ENCODE assay signal across 8 cellular contexts in the genomic region with DNA sequence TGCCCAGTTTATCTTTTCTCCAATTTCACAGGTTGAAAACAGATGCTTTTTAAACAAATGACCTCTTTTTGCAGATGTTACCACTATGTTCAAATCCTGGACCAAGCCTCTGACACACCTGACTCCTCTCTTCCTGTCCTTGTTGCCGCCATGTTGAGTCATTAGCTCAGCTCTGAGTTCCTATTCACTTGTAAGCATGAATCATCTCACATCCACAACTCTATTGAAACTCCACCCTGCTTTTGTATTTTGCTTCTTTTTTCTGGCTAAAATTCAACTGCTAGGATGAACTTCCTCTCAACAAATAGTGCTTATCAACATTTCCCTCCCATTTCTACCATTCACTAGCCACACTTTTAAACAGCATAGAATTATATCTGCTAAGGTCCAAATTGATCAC. TPM values are rescaled to one million over a fixed set of nuclear protein-coding genes. Genes with fewer than 3 reads are reported as not detected.
A peak's percentile ranks its signal among the peaks of the same experiment; 100 is the strongest.
DNase-seq lines count a peak whose midpoint lies in the region; ATAC-seq and TF ChIP-seq lines count a peak whose summit lies in the region.

No MANE protein-coding gene starts in this region.

- no peak overlapping the region for H3K4ac ChIP-seq in mesenchymal stem cell (ENCODE audit: low read depth in 1 of 2, low read length in 2 of 2)

- H2BK5ac ChIP-seq in mesenchymal stem cell (ENCODE audit: low read depth, low read length, poor library complexity, severe bottlenecking) = no peak overlapping the region

- TF ChIP-seq CTCF in Panc1 (IDR thresholded peaks at IDR 0.05) (no peak), body of pancreas (IDR thresholded peaks at IDR 0.05) (no peak)

- H4K91ac ChIP-seq in mesenchymal stem cell (ENCODE audit: low read length) = no peak overlapping the region

- H2AFZ ChIP-seq in mesenchymal stem cell (ENCODE audit: low read depth, low read length) = no peak overlapping the region

- H3K4me1 ChIP-seq in Panc1 (ENCODE audit: control insufficient read depth, insufficient read depth, low read length) (peaks cover 19% of the 10 kb centered on the region), body of pancreas (peaks cover 48% of the 10 kb centered on the region), mesenchymal stem cell (ENCODE audit: control insufficient read depth, insufficient read depth, low read depth, low read length) (peaks cover 18% of the 10 kb centered on the region)

- DNase-seq in Caki2 (ENCODE audit: low read depth) = peak; percentile 70
- no peak for DNase-seq in Panc1 (ENCODE audit: low read depth, low spot score)
- DNase-seq in body of pancreas = peak in 1 of 4 donors; percentile 25
- DNase-seq in mesenchymal stem cell = peak; percentile 73
- DNase-seq in NCI-H1048 (lab: John Stamatoyannopoulos, UW) = no peak
- DNase-seq in DMS114 treated with DMSO at 0.1 percent for 48 hours (lab: John Stamatoyannopoulos, UW; ENCODE audit: unreplicated experiment) = no peak
- DNase-seq in cortex of kidney (lab: John Stamatoyannopoulos, UW) = no peak

- no peak overlapping the region for H4K8ac ChIP-seq in mesenchymal stem cell (ENCODE audit: low read length)

- intact Hi-C loops in Panc1 (cut with micrococcal nuclease; ENCODE audit: unreplicated experiment) = no loop called here
- intact Hi-C loops in body of pancreas (cut with DNase I) = no loop called here

- no peak overlapping the region for H3K18ac ChIP-seq in mesenchymal stem cell (ENCODE audit: low read depth in 1 of 2, low read length in 2 of 2)

- peak overlapping the region; percentile 46 for H3K27ac ChIP-seq in Panc1 (ENCODE audit: low read length)
- H3K27ac ChIP-seq in body of pancreas = peak overlapping the region; percentile 51 to 99 (median 76)
- peak overlapping the region; percentile 79 for H3K27ac ChIP-seq in mesenchymal stem cell (ENCODE audit: low read length, poor library complexity, severe bottlenecking)
- H3K27ac ChIP-seq in temporal lobe (ENCODE audit: low read depth, low read length) = peak overlapping the region; percentile 40

- H3K4me3 ChIP-seq in Panc1 (ENCODE audit: low read depth in 2 of 2, low read length in 2 of 2) = peak overlapping the region in 1 of 2 experiments; percentile 21; a peak in 1 of 4 replicates
- H3K4me3 ChIP-seq in body of pancreas = no peak overlapping the region
- H3K4me3 ChIP-seq in mesenchymal stem cell (ENCODE audit: insufficient read depth in 1 of 2, low read depth in 1 of 2, low read length in 2 of 2) = peak overlapping the region in 1 of 2 experiments; percentile 30

- H2AK5ac ChIP-seq in mesenchymal stem cell (ENCODE audit: low read length, severe bottlenecking) = peak overlapping the region; percentile 47

- POLR2A ChIA-PET in Panc1 (lab: Charles Lee) = no interaction called here

- no peaks in the 10 kb centered on the region; the same call in 1 of the 2 replicates for H3K36me3 ChIP-seq in Panc1 (ENCODE audit: control insufficient read depth, insufficient read depth, low read length)
- H3K36me3 ChIP-seq in body of pancreas (replicated peaks in 1 of 2; ENCODE audit: insufficient read depth in 1 of 2, low read depth in 2 of 2) = peaks cover 0 to 3% of the 10 kb centered on the region in 2 donors
- peaks cover 0 to 39% of the 10 kb centered on the region in 2 experiments for H3K36me3 ChIP-seq in mesenchymal stem cell (ENCODE audit: control insufficient read depth in 1 of 2, insufficient read depth in 2 of 2, low read depth in 1 of 2, low read length in 2 of 2)

- ATAC-seq in Panc1 = no peak
- ATAC-seq in body of pancreas = no peak

- H3K4me2 ChIP-seq in mesenchymal stem cell (ENCODE audit: low read length, poor library complexity, severe bottlenecking) = peak overlapping the region; percentile 12

- no TSS peak for BruUV-seq in Panc1 (replicated peaks; lab: Mats Ljungman, UMichigan)

- 67 to 71% methylated on average over 1 of the region's 1 CpG for WGBS in body of pancreas, 2 donors
- WGBS in mesenchymal stem cell = 2% methylated on average over 1 of the region's 1 CpG

- no peak overlapping the region for H3K23ac ChIP-seq in mesenchymal stem cell (ENCODE audit: low read length in 2 of 2)

- H2BK15ac ChIP-seq in mesenchymal stem cell (ENCODE audit: low read depth, poor library complexity, severe bottlenecking) = no peak overlapping the region

- CTCF ChIA-PET in Panc1 (lab: Charles Lee) = no interaction called here

- H3K27me3 ChIP-seq in Panc1 (ENCODE audit: control insufficient read depth, insufficient read depth, low read length) (no peaks in the 10 kb centered on the region), body of pancreas (no peaks in the 10 kb centered on the region), mesenchymal stem cell (ENCODE audit: control insufficient read depth in 1 of 2, insufficient read depth in 1 of 2, low read length in 2 of 2) (no peaks in the 10 kb centered on the region)

- H3K14ac ChIP-seq in mesenchymal stem cell (ENCODE audit: low read length in 2 of 2) = no peak overlapping the region

- H3K9me3 ChIP-seq in Panc1 (ENCODE audit: control insufficient read depth, insufficient read depth, low read depth, low read length) (no peaks in the 10 kb centered on the region), body of pancreas (no peaks in the 10 kb centered on the region), mesenchymal stem cell (ENCODE audit: control insufficient read depth, low read length) (no peaks in the 10 kb centered on the region)

- H2BK12ac ChIP-seq in mesenchymal stem cell (ENCODE audit: low read length in 2 of 2) = no peak overlapping the region

- H3K9ac ChIP-seq in mesenchymal stem cell (ENCODE audit: low read length) = peak overlapping the region; percentile 66

- in situ Hi-C loops in Caki2 (cut with HindIII; ENCODE audit: low pct_unique_long_range_greater_than_20kb, low sequenced_read_pairs) = no loop called here
- in situ Hi-C loops in Panc1 (cut with HindIII; ENCODE audit: low pct_unique_long_range_greater_than_20kb, low sequenced_read_pairs) = no loop called here

- peaks cover 7% of the 10 kb centered on the region for H3K79me1 ChIP-seq in mesenchymal stem cell (replicated peaks; ENCODE audit: low read length, poor library complexity, severe bottlenecking)

- no peak for TF ChIP-seq POLR2A in body of pancreas (IDR thresholded peaks at IDR 0.05)

- no peak overlapping the region for H2BK120ac ChIP-seq in mesenchymal stem cell (ENCODE audit: low read depth, low read length)

RNA-seq across cellular contexts. Expression of a gene that starts 4.1 kb away (rescaled TPM):
- total RNA-seq in Caki2 (2014; rRNA removed; shearing (Covaris generic); ENCODE audit: low replicate concordance) = 88.1 and 113 TPM in 2 replicates
- total RNA-seq in Panc1 (2021; ENCODE audit: unreplicated experiment) (35.1 TPM), body of pancreas (10 to 100 TPM; 20.4 to 50.3 TPM), temporal lobe (44.5 TPM)
- polyA plus RNA-seq in Panc1 (2012; ENCODE audit: insufficient read length) = 34.5 TPM
- 34.6 TPM for polyA plus RNA-seq in mesenchymal stem cell (2013, experiment 1 of 2)
- 31.7 TPM for polyA plus RNA-seq in mesenchymal stem cell (2013, experiment 2 of 2)

RNA-seq across cellular contexts. Expression of a gene that starts 9.1 kb away (rescaled TPM):
- total RNA-seq in Caki2 (2014; rRNA removed; shearing (Covaris generic); ENCODE audit: low replicate concordance) = 14.0 and 19.3 TPM in 2 replicates
- 25.5 TPM for total RNA-seq in Panc1 (2021; ENCODE audit: unreplicated experiment)
- polyA plus RNA-seq in Panc1 (2012; ENCODE audit: insufficient read length) = 19.5 TPM
- 10 to 100 TPM; 34.0 to 53.4 TPM for total RNA-seq in body of pancreas
- 14.9 TPM for polyA plus RNA-seq in mesenchymal stem cell (2013, experiment 1 of 2)
- 13.6 TPM for polyA plus RNA-seq in mesenchymal stem cell (2013, experiment 2 of 2)
- 28.5 TPM for total RNA-seq in temporal lobe

RNA-seq across cellular contexts. Expression of a gene that starts 14.8 kb away (rescaled TPM):
- total RNA-seq in Caki2 (2014; rRNA removed; shearing (Covaris generic); ENCODE audit: low replicate concordance) = 124 and 162 TPM in 2 replicates
- total RNA-seq in Panc1 (2021; ENCODE audit: unreplicated experiment) = 111 TPM
- 56.0 TPM for polyA plus RNA-seq in Panc1 (2012; ENCODE audit: insufficient read length)
- total RNA-seq in body of pancreas = 10 to 100 TPM; 16.6 to 21.4 TPM
- 43.9 TPM for polyA plus RNA-seq in mesenchymal stem cell (2013, experiment 1 of 2)
- 43.6 TPM for polyA plus RNA-seq in mesenchymal stem cell (2013, experiment 2 of 2)
- total RNA-seq in temporal lobe = 31.0 TPM

RNA-seq across cellular contexts. Expression of a gene that starts 40.2 kb away (rescaled TPM):
- 45.1 and 84.5 TPM in 2 replicates for total RNA-seq in Caki2 (2014; rRNA removed; shearing (Covaris generic); ENCODE audit: low replicate concordance)
- 20.4 TPM for total RNA-seq in Panc1 (2021; ENCODE audit: unreplicated experiment)
- polyA plus RNA-seq in Panc1 (2012; ENCODE audit: insufficient read length) = 21.5 TPM
- total RNA-seq in body of pancreas = 10 to 100 TPM in 1 of 2 donors, 1 to 10 TPM in 1; 8.6 to 16.5 TPM
- polyA plus RNA-seq in mesenchymal stem cell (2013, experiment 1 of 2) = 32.4 TPM
- polyA plus RNA-seq in mesenchymal stem cell (2013, experiment 2 of 2) = 32.0 TPM
- 10.1 TPM for total RNA-seq in temporal lobe

RNA-seq across cellular contexts. Expression of a gene that starts 40.4 kb away (rescaled TPM):
- total RNA-seq in Caki2 (2014; rRNA removed; shearing (Covaris generic); ENCODE audit: low replicate concordance) = 0.24 and 2.3 TPM in 2 replicates
- 2.4 TPM for total RNA-seq in Panc1 (2021; ENCODE audit: unreplicated experiment)
- polyA plus RNA-seq in Panc1 (2012; ENCODE audit: insufficient read length) = 1.3 TPM
- total RNA-seq in body of pancreas = 1 to 10 TPM; 1.3 to 3.6 TPM
- polyA plus RNA-seq in mesenchymal stem cell (2013, experiment 1 of 2) = 1.1 TPM
- polyA plus RNA-seq in mesenchymal stem cell (2013, experiment 2 of 2) = 0.56 TPM
- 4.9 TPM for total RNA-seq in temporal lobe

Comparison
In these comparisons a context has a peak if more than half of its experiments do, and no peak if none do; other contexts are left out.
1. DNase-seq: peak in Caki2 (single experiment) and mesenchymal stem cell (single experiment); none in Panc1 (single experiment), NCI-H1048 (single experiment), DMS114 treated with DMSO at 0.1 percent for 48 hours (single experiment) and cortex of kidney (single experiment).
2. Peak in every context shown above with its lines, with median percentiles within 50 percentile points of each other: H3K27ac ChIP-seq.